24 cellular contexts compared by ENCODE assay signal in genomic region chr2:153967248-153967973, GRCh38.
"Had no signal": no experiment of that assay in that cellular context is flagged by ENCODE, and none has a peak within 500 bp of the region (broad histone marks: within the 10 kb centered on the region; RNA-seq: fewer than 3 reads in every experiment).

No MANE protein-coding gene starts in this region.

- H3K4me1 Mint-ChIP-seq: activated B cell treated with CpG ODN at 0.5 μM for 24 hours; stimulated activated naive B cell treated with anti-CD40 and anti-IgM and Interleukin-4, amounts not matched to agents 10 μg/mL and 1 μg/mL and 100 μg/mL, for 72 hours; T-helper 17 cell had no signal

- H3K27me3 Mint-ChIP-seq: activated B cell treated with CpG ODN at 0.5 μM for 24 hours; natural killer cell treated with Interleukin-12 subunit alpha and Interleukin-12 subunit beta and Interleukin-15 and Interleukin-18, amount 100 ng/mL, for 72 hours; stimulated activated naive B cell treated with anti-CD40 and anti-IgM and Interleukin-4, amounts not matched to agents 10 μg/mL and 1 μg/mL and 100 μg/mL, for 72 hours; T-helper 17 cell had no signal

- H3K36me3 ChIP-seq: breast epithelium, gastrocnemius medialis, left lung, lower lobe of right lung, suprapubic skin, tibial artery had no signal

- H3K4me1 ChIP-seq: breast epithelium, gastrocnemius medialis, left lung, lower lobe of right lung, suprapubic skin, tibial artery had no signal

- H3K27me3 ChIP-seq: breast epithelium, gastrocnemius medialis, left lung, suprapubic skin, tibial artery had no signal

- H3K27ac Mint-ChIP-seq: activated B cell treated with CpG ODN at 0.5 μM for 24 hours; activated naive CD4-positive, alpha-beta T cell treated with anti-CD3 and anti-CD28 coated beads, Interleukin-2, amount 50 U/mL, for 72 hours; activated T-cell treated with anti-CD3 and anti-CD28 coated beads, Interleukin-2, amount 50 U/mL, for 72 hours; natural killer cell treated with Interleukin-12 subunit alpha and Interleukin-12 subunit beta and Interleukin-15 and Interleukin-18, amount 100 ng/mL, for 72 hours; stimulated activated naive B cell treated with anti-CD40 and anti-IgM and Interleukin-4, amounts not matched to agents 10 μg/mL and 1 μg/mL and 100 μg/mL, for 72 hours; T-helper 17 cell had no signal

- ATAC-seq: activated naive CD4-positive, alpha-beta T cell treated with anti-CD3 and anti-CD28 coated beads, Interleukin-2, amount 50 U/mL, for 72 hours; activated T-cell treated with anti-CD3 and anti-CD28 coated beads, Interleukin-2, amount 50 U/mL, for 72 hours; gastrocnemius medialis; left lung; lower lobe of right lung; mucosa of descending colon; natural killer cell treated with Interleukin-12 subunit alpha and Interleukin-12 subunit beta and Interleukin-15 and Interleukin-18, amount 100 ng/mL, for 72 hours; right cardiac atrium; stimulated activated naive B cell treated with anti-CD40 and anti-IgM and Interleukin-4, amounts not matched to agents 10 μg/mL and 1 μg/mL and 100 μg/mL, for 72 hours; T-helper 17 cell had no signal

- H3K27ac ChIP-seq: breast epithelium, gastrocnemius medialis, left lung, lower lobe of right lung, suprapubic skin, tibial artery had no signal

- H3K9me3 Mint-ChIP-seq: activated B cell treated with CpG ODN at 0.5 μM for 24 hours had no signal

- H3K4me3 ChIP-seq: breast epithelium, gastrocnemius medialis, left lung, lower lobe of right lung, mucosa of descending colon, suprapubic skin, tibial artery had no signal

- H3K36me3 Mint-ChIP-seq: stimulated activated naive B cell treated with anti-CD40 and anti-IgM and Interleukin-4, amounts not matched to agents 10 μg/mL and 1 μg/mL and 100 μg/mL, for 72 hours had no signal

- DNase-seq: activated B cell treated with CpG ODN at 0.5 μM for 24 hours; activated CD4-positive, alpha-beta T cell treated with anti-CD3 and anti-CD28 coated beads, Interleukin-2, amount 50 U/mL, for 4 hours; activated naive CD4-positive, alpha-beta T cell; activated T-cell treated with anti-CD3 and anti-CD28 coated beads for 4 hours; activated T-cell treated with anti-CD3 and anti-CD28 coated beads, Interleukin-2, amount 50 U/mL, for 72 hours; central memory CD4-positive, alpha-beta T cell; effector CD8-positive, alpha-beta T cell; erythroblast; gastrocnemius medialis; hippocampal formation; left lung; lower lobe of right lung; mucosa of descending colon; posterior cingulate gyrus; right cardiac atrium; stimulated activated CD4-positive, alpha-beta T cell treated with anti-CD3 and anti-CD28 coated beads, Interleukin-15, amount 100 ng/mL, for 24 hours; stimulated activated CD4-positive, alpha-beta T cell treated with anti-CD3 and anti-CD28 coated beads, Interleukin-2, amount 100 ng/mL, for 24 hours; stimulated activated naive B cell treated with anti-CD40 and anti-IgM and Interleukin-4, amounts not matched to agents 10 μg/mL and 1 μg/mL and 100 μg/mL, for 72 hours; T-helper 17 cell; tibial artery had no signal

- H3K4me3 Mint-ChIP-seq: activated B cell treated with CpG ODN at 0.5 μM for 24 hours; activated T-cell treated with anti-CD3 and anti-CD28 coated beads, Interleukin-2, amount 50 U/mL, for 72 hours; natural killer cell treated with Interleukin-12 subunit alpha and Interleukin-12 subunit beta and Interleukin-15 and Interleukin-18, amount 100 ng/mL, for 72 hours; stimulated activated naive B cell treated with anti-CD40 and anti-IgM and Interleukin-4, amounts not matched to agents 10 μg/mL and 1 μg/mL and 100 μg/mL, for 72 hours; T-helper 17 cell had no signal

- H3K9me3 ChIP-seq: breast epithelium, gastrocnemius medialis, left lung, mucosa of descending colon, suprapubic skin, tibial artery had no signal
